ENCODE assay signal across 8 cellular contexts in the genomic region with DNA sequence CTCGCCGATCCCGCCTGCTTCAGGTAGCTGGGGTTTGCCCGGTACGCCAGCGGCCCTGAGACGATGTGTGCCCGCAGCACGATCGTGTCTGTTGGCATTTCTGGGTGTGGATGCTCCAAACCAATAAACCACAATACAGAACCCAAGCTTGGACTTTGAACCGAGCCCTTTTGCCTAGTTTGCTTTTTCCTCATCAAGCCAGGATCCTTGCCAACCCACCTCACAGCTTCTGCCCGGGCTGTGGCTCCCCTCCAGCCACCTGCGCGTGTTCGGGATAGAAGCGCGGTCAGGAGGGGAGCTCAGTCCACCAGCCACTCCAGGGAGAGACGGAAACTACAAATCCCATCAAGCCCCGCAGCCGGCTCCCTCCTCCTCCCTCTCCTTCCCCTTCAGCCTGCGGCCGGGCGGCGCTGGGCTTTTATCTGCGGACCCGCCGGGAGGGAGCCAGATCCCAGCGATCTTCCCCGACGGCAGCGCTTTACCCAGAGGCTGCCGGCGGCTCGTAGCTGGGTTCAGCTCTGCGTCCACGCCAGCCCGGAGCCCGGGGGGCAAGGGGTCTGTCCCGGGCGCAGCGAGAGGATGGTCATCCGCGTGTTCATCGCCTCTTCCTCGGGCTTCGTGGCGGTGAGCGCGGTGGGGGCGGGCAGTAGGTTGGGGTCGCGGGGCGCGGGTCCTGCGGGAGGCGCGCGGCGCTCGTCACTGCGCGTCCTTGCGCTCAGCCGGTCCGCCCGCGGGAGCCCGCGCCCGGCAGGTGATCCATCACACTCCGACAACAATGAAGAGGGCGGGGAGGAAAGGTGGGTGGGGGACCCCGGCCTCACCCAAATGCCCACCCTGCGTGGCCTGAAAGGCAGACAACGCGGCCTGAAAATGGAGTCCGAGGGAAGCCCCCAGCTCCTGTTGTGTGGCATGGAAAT. TPM values are rescaled to one million over a fixed set of nuclear protein-coding genes. Genes with fewer than 3 reads are reported as not detected.
DNase-seq lines count a peak whose midpoint lies in the region; ATAC-seq and TF ChIP-seq lines count a peak whose summit lies in the region.

A gene (plus strand): TSS at position 447 of the 917 bp plus-strand sequence. CDS start 133 bp downstream, at position 580.

- H3K9ac ChIP-seq in muscle layer of colon (ENCODE audit: low read length) = peak within 1 kb of the TSS; percentile 23

- no peaks in the 10 kb centered on the region for H3K9me3 Mint-ChIP-seq in T-helper 1 cell treated with Interleukin-12 subunit alpha and Interleukin-12 subunit beta and Interleukin-4 antibody, amounts not matched to agents 30 μg/mL and 1 μg/mL, for 36 hours
- no peaks in the 10 kb centered on the region for H3K9me3 Mint-ChIP-seq in activated T-helper 2 cell treated with anti-CD3 and anti-CD28 coated beads, Interferon-gamma antibody, Interleukin-2, Interleukin-4, amounts not matched to agents 10 μg/mL and 5 μg/mL and 100 μg/mL, durations not matched to agents 14 hours and 24 hours and 36 hours

- peaks cover 7% of the 10 kb centered on the region for H3K4me1 ChIP-seq in muscle layer of colon (ENCODE audit: insufficient read depth, low read length)

- peaks cover 7% of the 10 kb centered on the region for H3K4me1 Mint-ChIP-seq in T-helper 1 cell treated with Interleukin-12 subunit alpha and Interleukin-12 subunit beta and Interleukin-4 antibody, amounts not matched to agents 30 μg/mL and 1 μg/mL, for 36 hours (ENCODE audit: low read depth)
- H3K4me1 Mint-ChIP-seq in activated T-helper 2 cell treated with anti-CD3 and anti-CD28 coated beads, Interferon-gamma antibody, Interleukin-2, Interleukin-4, amounts not matched to agents 10 μg/mL and 5 μg/mL and 100 μg/mL, durations not matched to agents 14 hours and 24 hours and 36 hours (ENCODE audit: low read depth) = peaks cover 8% of the 10 kb centered on the region

- intact Hi-C loops in activated T-helper 2 cell treated with anti-CD3 and anti-CD28 coated beads, Interferon-gamma antibody, Interleukin-2, Interleukin-4, amounts not matched to agents 10 μg/mL and 5 μg/mL and 100 μg/mL, durations not matched to agents 14 hours and 24 hours and 36 hours (cut with micrococcal nuclease) = no loop called here

- H3K36me3 Mint-ChIP-seq in T-helper 1 cell treated with Interleukin-12 subunit alpha and Interleukin-12 subunit beta and Interleukin-4 antibody, amounts not matched to agents 30 μg/mL and 1 μg/mL, for 36 hours (ENCODE audit: low read depth) = no peaks in the 10 kb centered on the region
- no peaks in the 10 kb centered on the region for H3K36me3 Mint-ChIP-seq in activated T-helper 2 cell treated with anti-CD3 and anti-CD28 coated beads, Interferon-gamma antibody, Interleukin-2, Interleukin-4, amounts not matched to agents 10 μg/mL and 5 μg/mL and 100 μg/mL, durations not matched to agents 14 hours and 24 hours and 36 hours (ENCODE audit: low read depth)

- no peaks in the 10 kb centered on the region for H3K36me3 ChIP-seq in muscle layer of colon (ENCODE audit: insufficient read depth, low read length)

- TF ChIP-seq CTCF in subcutaneous adipose tissue (IDR thresholded peaks at IDR 0.05; ENCODE audit: low read depth) = no peak

- H3K4me3 Mint-ChIP-seq in T-helper 1 cell treated with Interleukin-12 subunit alpha and Interleukin-12 subunit beta and Interleukin-4 antibody, amounts not matched to agents 30 μg/mL and 1 μg/mL, for 36 hours = peak within 1 kb of the TSS; percentile 79
- H3K4me3 Mint-ChIP-seq in activated T-helper 2 cell treated with anti-CD3 and anti-CD28 coated beads, Interferon-gamma antibody, Interleukin-2, Interleukin-4, amounts not matched to agents 10 μg/mL and 5 μg/mL and 100 μg/mL, durations not matched to agents 14 hours and 24 hours and 36 hours (ENCODE audit: low read depth) = peak within 1 kb of the TSS; percentile 77

- peak; percentile 63 for ATAC-seq in HG03045 (IDR thresholded peaks at IDR 0.05; ENCODE audit: unreplicated experiment)

- H3K4me3 ChIP-seq in muscle layer of colon (ENCODE audit: low read depth in 1 of 2, low read length in 2 of 2) = peak within 1 kb of the TSS; percentile 72 to 80

- no peak within 1 kb of the TSS for H3K27ac Mint-ChIP-seq in T-helper 1 cell treated with Interleukin-12 subunit alpha and Interleukin-12 subunit beta and Interleukin-4 antibody, amounts not matched to agents 30 μg/mL and 1 μg/mL, for 36 hours
- no peak within 1 kb of the TSS for H3K27ac Mint-ChIP-seq in activated T-helper 2 cell treated with anti-CD3 and anti-CD28 coated beads, Interferon-gamma antibody, Interleukin-2, Interleukin-4, amounts not matched to agents 10 μg/mL and 5 μg/mL and 100 μg/mL, durations not matched to agents 14 hours and 24 hours and 36 hours

- no peak for DNase-seq in T-helper 1 cell
- DNase-seq in NCI-H510A treated with DMSO at 0.1 percent for 48 hours (lab: John Stamatoyannopoulos, UW) = peak; percentile 18
- no peak for DNase-seq in activated T-helper 2 cell treated with anti-CD3 and anti-CD28 coated beads, Interferon-gamma antibody, Interleukin-2, Interleukin-4, amounts not matched to agents 10 μg/mL and 5 μg/mL and 100 μg/mL, durations not matched to agents 14 hours and 24 hours and 36 hours (ENCODE audit: low spot score)
- peak; percentile 12 for DNase-seq in fibroblast of the conjunctiva (ENCODE audit: low read depth)

- H3K27ac ChIP-seq in muscle layer of colon (ENCODE audit: low read depth, low read length) = peak within 1 kb of the TSS; percentile 6

- no peaks in the 10 kb centered on the region for H3K9me3 ChIP-seq in muscle layer of colon (ENCODE audit: low read length)

- H3K27me3 Mint-ChIP-seq in T-helper 1 cell treated with Interleukin-12 subunit alpha and Interleukin-12 subunit beta and Interleukin-4 antibody, amounts not matched to agents 30 μg/mL and 1 μg/mL, for 36 hours (ENCODE audit: low read depth) = peaks cover 56% of the 10 kb centered on the region
- peaks cover 52% of the 10 kb centered on the region for H3K27me3 Mint-ChIP-seq in activated T-helper 2 cell treated with anti-CD3 and anti-CD28 coated beads, Interferon-gamma antibody, Interleukin-2, Interleukin-4, amounts not matched to agents 10 μg/mL and 5 μg/mL and 100 μg/mL, durations not matched to agents 14 hours and 24 hours and 36 hours (ENCODE audit: low read depth)

- H3K27me3 ChIP-seq in muscle layer of colon (ENCODE audit: control insufficient read depth in 1 of 2, insufficient read depth in 2 of 2, low read length in 2 of 2) = no peaks in the 10 kb centered on the region

RNA-seq across cellular contexts. Expression of the gene that starts here (rescaled TPM):
- 0.09 TPM in 1 of 2 replicates, not detected in the other for total RNA-seq in activated T-helper 2 cell treated with anti-CD3 and anti-CD28 coated beads, Interferon-gamma antibody, Interleukin-2, Interleukin-4, amounts not matched to agents 10 μg/mL and 5 μg/mL and 100 μg/mL, durations not matched to agents 14 hours and 24 hours and 36 hours
- total RNA-seq in subcutaneous adipose tissue = 100 to 1,000 TPM in 1 of 4 donors, 10 to 100 TPM in 3; 20.6 to 121 (median 51.7) TPM

Comparison
In these comparisons a context has a peak if more than half of its experiments do, and no peak if none do; other contexts are left out.
1. RNA of the gene that starts here (total RNA-seq): 20.6 to 121 TPM in subcutaneous adipose tissue; 0.09 TPM in activated T-helper 2 cell treated with anti-CD3 and anti-CD28 coated beads, Interferon-gamma antibody, Interleukin-2, Interleukin-4, amounts not matched to agents 10 μg/mL and 5 μg/mL and 100 μg/mL, durations not matched to agents 14 hours and 24 hours and 36 hours; every median in the first group is over 10 times any median in the second.
2. DNase-seq: peak in NCI-H510A treated with DMSO at 0.1 percent for 48 hours (single experiment) and fibroblast of the conjunctiva (single experiment); none in T-helper 1 cell (0 of 5) and activated T-helper 2 cell treated with anti-CD3 and anti-CD28 coated beads, Interferon-gamma antibody, Interleukin-2, Interleukin-4, amounts not matched to agents 10 μg/mL and 5 μg/mL and 100 μg/mL, durations not matched to agents 14 hours and 24 hours and 36 hours (single experiment).